In the genomic region with DNA sequence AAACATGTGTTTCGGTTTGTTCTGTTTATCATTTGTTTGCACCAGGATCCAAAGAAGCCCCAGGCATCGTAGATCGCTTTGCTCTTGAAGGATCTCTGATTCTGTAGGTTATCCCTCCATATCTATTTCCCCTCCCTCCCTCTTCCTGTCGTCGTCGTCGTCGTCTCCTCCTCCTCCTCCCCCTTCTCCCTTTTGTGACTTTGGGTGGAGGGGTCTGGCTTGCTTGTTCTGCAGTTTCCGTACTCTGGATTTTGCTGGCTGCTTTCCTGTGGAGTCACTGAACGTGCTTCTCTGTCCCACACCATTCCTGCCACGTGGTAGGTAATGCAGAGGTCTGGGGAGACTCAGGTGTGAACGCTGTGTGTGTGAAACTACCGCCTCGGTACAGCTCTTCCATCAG, we compare ENCODE assay signal across 18 cellular contexts.
"Had no signal": no experiment of that assay in that cellular context is flagged by ENCODE, and none has a peak within 500 bp of the region (broad histone marks: within the 10 kb centered on the region; RNA-seq: fewer than 3 reads in every experiment).

No MANE protein-coding gene starts in this region.

- H2AFZ ChIP-seq: parathyroid adenoma had no signal

- H3K27me3 ChIP-seq: gastroesophageal sphincter, testis had no signal

- H3K4me3 Mint-ChIP-seq: activated CD8-positive, alpha-beta memory T cell treated with anti-CD3 and anti-CD28 coated beads, Interleukin-2, amount 10 ng/mL, durations not matched to agents 7 days and 5 days; activated T-helper 1 cell treated with anti-CD3 and anti-CD28 coated beads, Interleukin-12 subunit alpha, Interleukin-12 subunit beta, Interleukin-2, Interleukin-4 antibody, amounts not matched to agents 30 ng/mL and 10 ng/mL and 1 ng/mL, durations not matched to agents 14 hours and 24 hours and 36 hours; brain; central memory CD8-positive, alpha-beta T cell; effector memory CD8-positive, alpha-beta T cell; stimulated activated naive CD8-positive, alpha-beta T cell treated with anti-CD3 and anti-CD28 coated beads, Interleukin-15, amount 100 ng/mL, for 72 hours; WTC11 had no signal

- H3K36me3 Mint-ChIP-seq: activated CD8-positive, alpha-beta memory T cell treated with anti-CD3 and anti-CD28 coated beads, Interleukin-2, amount 10 ng/mL, durations not matched to agents 7 days and 5 days; brain; WTC11 had no signal

- DNase-seq: activated CD4-positive, alpha-beta T cell treated with anti-CD3 and anti-CD28 coated beads, Interleukin-2, amount 50 U/mL, for 1 hour; activated CD8-positive, alpha-beta memory T cell treated with anti-CD3 and anti-CD28 coated beads, Interleukin-2, amount 10 ng/mL, durations not matched to agents 7 days and 5 days; activated naive CD4-positive, alpha-beta T cell treated with Interleukin-2 at 50 U/mL for 16 hours; amniotic stem cell; effector memory CD8-positive, alpha-beta T cell; hippocampal formation; kidney glomerular epithelial cell; stimulated activated CD4-positive, alpha-beta T cell treated with anti-CD3 and anti-CD28 coated beads, Interleukin-4, amount 100 ng/mL, for 4 hours; stimulated activated naive CD8-positive, alpha-beta T cell treated with anti-CD3 and anti-CD28 coated beads, Interleukin-15, amount 100 ng/mL, for 72 hours; SW 1271; testis had no signal

- H3K27me3 Mint-ChIP-seq: activated CD8-positive, alpha-beta memory T cell treated with anti-CD3 and anti-CD28 coated beads, Interleukin-2, amount 10 ng/mL, durations not matched to agents 7 days and 5 days; central memory CD8-positive, alpha-beta T cell; stimulated activated naive CD8-positive, alpha-beta T cell treated with anti-CD3 and anti-CD28 coated beads, Interleukin-15, amount 100 ng/mL, for 72 hours had no signal

- H3K27ac Mint-ChIP-seq: activated CD8-positive, alpha-beta memory T cell treated with anti-CD3 and anti-CD28 coated beads, Interleukin-2, amount 10 ng/mL, durations not matched to agents 7 days and 5 days; activated T-helper 1 cell treated with anti-CD3 and anti-CD28 coated beads, Interleukin-12 subunit alpha, Interleukin-12 subunit beta, Interleukin-2, Interleukin-4 antibody, amounts not matched to agents 30 ng/mL and 10 ng/mL and 1 ng/mL, durations not matched to agents 14 hours and 24 hours and 36 hours; brain; effector memory CD8-positive, alpha-beta T cell; stimulated activated naive CD8-positive, alpha-beta T cell treated with anti-CD3 and anti-CD28 coated beads, Interleukin-15, amount 100 ng/mL, for 72 hours; WTC11 had no signal

- H3K4me1 ChIP-seq: parathyroid adenoma, testis had no signal

- ATAC-seq: activated CD8-positive, alpha-beta memory T cell treated with anti-CD3 and anti-CD28 coated beads, Interleukin-2, amount 10 ng/mL, durations not matched to agents 7 days and 5 days; effector memory CD8-positive, alpha-beta T cell; gastroesophageal sphincter; stimulated activated naive CD8-positive, alpha-beta T cell treated with anti-CD3 and anti-CD28 coated beads, Interleukin-15, amount 100 ng/mL, for 72 hours; WTC11 had no signal

- H3K9me3 Mint-ChIP-seq: activated T-helper 1 cell treated with anti-CD3 and anti-CD28 coated beads, Interleukin-12 subunit alpha, Interleukin-12 subunit beta, Interleukin-2, Interleukin-4 antibody, amounts not matched to agents 30 ng/mL and 10 ng/mL and 1 ng/mL, durations not matched to agents 14 hours and 24 hours and 36 hours; brain; central memory CD8-positive, alpha-beta T cell; effector memory CD8-positive, alpha-beta T cell; stimulated activated naive CD8-positive, alpha-beta T cell treated with anti-CD3 and anti-CD28 coated beads, Interleukin-15, amount 100 ng/mL, for 72 hours; WTC11 had no signal

- H3K27ac ChIP-seq: gastroesophageal sphincter, parathyroid adenoma, skin epidermis, testis had no signal

- H3K9me3 ChIP-seq: gastroesophageal sphincter, testis had no signal

- H3K4me3 ChIP-seq: gastroesophageal sphincter, skin epidermis, testis had no signal
